Comparison of ENCODE assay signal across 8 cellular contexts in genomic region chr1:207964195-207964966, GRCh38. TPM values are rescaled to one million over a fixed set of nuclear protein-coding genes. Genes with fewer than 3 reads are reported as not detected.
A peak's percentile ranks its signal among the peaks of the same experiment; 100 is the strongest.
DNase-seq lines count a peak whose midpoint lies in the region; ATAC-seq and TF ChIP-seq lines count a peak whose summit lies in the region.

No MANE protein-coding gene starts in this region.

- H3K4ac ChIP-seq in neuronal stem cell (ENCODE audit: low read length), result no peak overlapping the region

- H3K27ac Mint-ChIP-seq in CD4-positive, CD25-positive, alpha-beta regulatory T cell, result no peak overlapping the region

- H3K79me1 ChIP-seq in neuronal stem cell (ENCODE audit: low read depth, low read length), result no peaks in the 10 kb centered on the region

- H3K27me3 ChIP-seq in CD4-positive, CD25-positive, alpha-beta regulatory T cell (ENCODE audit: control insufficient read depth, insufficient read depth, low read length), result peaks cover 9% of the 10 kb centered on the region
- H3K27me3 ChIP-seq in Peyer's patch, result no peaks in the 10 kb centered on the region
- no peaks in the 10 kb centered on the region for H3K27me3 ChIP-seq in esophagus muscularis mucosa
- H3K27me3 ChIP-seq in neuronal stem cell (ENCODE audit: control insufficient read depth in 3 of 3, insufficient read depth in 3 of 3, low read depth in 1 of 3, low read length in 3 of 3), result peaks cover 7 to 43% (median 41%) of the 10 kb centered on the region in 3 experiments

- H3K4me3 Mint-ChIP-seq in CD4-positive, CD25-positive, alpha-beta regulatory T cell, result peak overlapping the region in 3 of 4 donors; percentile 66 to 82 (median 77)

- intact Hi-C loops in esophagus muscularis mucosa (cut with DNase I), result loop anchor here (5.0 to 10.0 kb wide), 3 partner anchors 132 to 910 kb away; partner anchors contain the start of genes PFKFB2 and YOD1

- H2BK5ac ChIP-seq in neuronal stem cell (ENCODE audit: low read length), result no peak overlapping the region

- H3K9ac ChIP-seq in neuronal stem cell (ENCODE audit: low read depth, low read length, poor library complexity), result no peak overlapping the region

- H4K8ac ChIP-seq in neuronal stem cell (ENCODE audit: low read depth, low read length), result no peak overlapping the region

- H3K36me3 ChIP-seq in CD4-positive, CD25-positive, alpha-beta regulatory T cell (ENCODE audit: control insufficient read depth, insufficient read depth, low read length), result no peaks in the 10 kb centered on the region
- no peaks in the 10 kb centered on the region for H3K36me3 ChIP-seq in Peyer's patch
- no peaks in the 10 kb centered on the region for H3K36me3 ChIP-seq in esophagus muscularis mucosa
- no peaks in the 10 kb centered on the region for H3K36me3 ChIP-seq in neuronal stem cell (replicated peaks in 1 of 2; ENCODE audit: control insufficient read depth in 2 of 2, insufficient read depth in 2 of 2, low read length in 2 of 2)

- H3K36me3 Mint-ChIP-seq in CD4-positive, CD25-positive, alpha-beta regulatory T cell, result no peaks in the 10 kb centered on the region

- no peak overlapping the region for H3K14ac ChIP-seq in neuronal stem cell (ENCODE audit: low read length)

- no peak overlapping the region for H3K23ac ChIP-seq in neuronal stem cell (ENCODE audit: low read depth, low read length, poor library complexity)

- no peak overlapping the region for H3K4me3 ChIP-seq in CD4-positive, CD25-positive, alpha-beta regulatory T cell (ENCODE audit: low read depth, low read length)
- H3K4me3 ChIP-seq in Peyer's patch (peak overlapping the region in 2 of 4 donors; percentile 78 to 79), esophagus muscularis mucosa (peak overlapping the region; percentile 59 to 71 (median 68)), neuronal stem cell (ENCODE audit: low read length in 2 of 2) (no peak overlapping the region)

- H3K9me3 ChIP-seq in CD4-positive, CD25-positive, alpha-beta regulatory T cell (ENCODE audit: control insufficient read depth in 2 of 2, low read length in 2 of 2), result no peaks in the 10 kb centered on the region
- no peaks in the 10 kb centered on the region for H3K9me3 ChIP-seq in Peyer's patch
- no peaks in the 10 kb centered on the region for H3K9me3 ChIP-seq in esophagus muscularis mucosa
- H3K9me3 ChIP-seq in neuronal stem cell (replicated peaks in 1 of 2; ENCODE audit: control insufficient read depth in 2 of 2, insufficient read depth in 1 of 2, low read depth in 1 of 2, low read length in 2 of 2), result peaks cover 0 to 3% of the 10 kb centered on the region in 2 donors

- H4K91ac ChIP-seq in neuronal stem cell (ENCODE audit: low read depth, low read length, poor library complexity), result no peak overlapping the region

- TF ChIP-seq CTCF in Peyer's patch (IDR thresholded peaks at IDR 0.05) (no peak), esophagus muscularis mucosa (IDR thresholded peaks at IDR 0.05) (no peak)

- no peak overlapping the region for H2BK15ac ChIP-seq in neuronal stem cell (ENCODE audit: low read length)

- no peak for TF ChIP-seq POLR2A in Peyer's patch (IDR thresholded peaks at IDR 0.05)
- TF ChIP-seq POLR2A in esophagus muscularis mucosa (IDR thresholded peaks at IDR 0.05; ENCODE audit: low read depth), result no peak

- no peak overlapping the region for H3K18ac ChIP-seq in neuronal stem cell (ENCODE audit: low read length)

- H2BK120ac ChIP-seq in neuronal stem cell (ENCODE audit: low read depth, low read length), result no peak overlapping the region

- no peak overlapping the region for H3K27ac ChIP-seq in CD4-positive, CD25-positive, alpha-beta regulatory T cell (ENCODE audit: insufficient read depth, low read length, poor library complexity, severe bottlenecking)
- peak overlapping the region; percentile 76 to 91 (median 86) for H3K27ac ChIP-seq in Peyer's patch
- peak overlapping the region; percentile 90 to 93 (median 92) for H3K27ac ChIP-seq in esophagus muscularis mucosa (replicated peaks in 1 of 4)
- no peak overlapping the region for H3K27ac ChIP-seq in neuronal stem cell (replicated peaks; ENCODE audit: low read length)

- H3K4me1 Mint-ChIP-seq in CD4-positive, CD25-positive, alpha-beta regulatory T cell, result peaks cover 0 to 15% (median 8%) of the 10 kb centered on the region in 4 donors

- no peak overlapping the region for H2AK5ac ChIP-seq in neuronal stem cell (ENCODE audit: low read depth, low read length)

- peak overlapping the region; percentile 99 for H2AFZ ChIP-seq in neuronal stem cell (ENCODE audit: low read length)

- WGBS in esophagus muscularis mucosa, result 73% methylated on average over 25 of the region's 25 CpGs
- no CpG with 5 or more reads among the region's 25 CpGs for whole genome bisulfite sequencing in neuronal stem cell (ENCODE audit: extremely low coverage in 2 of 2, insufficient read length in 2 of 2, insufficient replicate concordance in 1 of 2), 2 donors

- no peak for ATAC-seq in CD4-positive, CD25-positive, alpha-beta regulatory T cell (ENCODE audit: low read depth in 2 of 2)
- no peak for ATAC-seq in GM21786 (IDR thresholded peaks at IDR 0.05; ENCODE audit: unreplicated experiment)

- H3K9me3 Mint-ChIP-seq in CD4-positive, CD25-positive, alpha-beta regulatory T cell, result no peaks in the 10 kb centered on the region

- no peak overlapping the region for H3K4me2 ChIP-seq in neuronal stem cell (ENCODE audit: insufficient read depth, low read length, poor library complexity, severe bottlenecking)

- H2BK12ac ChIP-seq in neuronal stem cell (ENCODE audit: low read length), result no peak overlapping the region

- no peak for DNase-seq in CD4-positive, CD25-positive, alpha-beta regulatory T cell
- DNase-seq in Peyer's patch (no peak), esophagus muscularis mucosa (ENCODE audit: extremely low spot score) (no peak), neuronal stem cell (ENCODE audit: low spot score) (no peak), cerebellum (ENCODE audit: low spot score) (no peak), NCI-H146 (lab: John Stamatoyannopoulos, UW) (no peak), activated gamma-delta T cell treated with Interleukin-2 at 50 U/mL for 16 hours (no peak)

- peaks cover 10% of the 10 kb centered on the region for H3K4me1 ChIP-seq in CD4-positive, CD25-positive, alpha-beta regulatory T cell (ENCODE audit: control insufficient read depth, insufficient read depth, low read length, poor library complexity, severe bottlenecking)
- peaks cover 0 to 22% (median 2%) of the 10 kb centered on the region in 4 donors for H3K4me1 ChIP-seq in Peyer's patch
- H3K4me1 ChIP-seq in esophagus muscularis mucosa, result peaks cover 40 to 51% (median 45%) of the 10 kb centered on the region in 4 donors
- peaks cover 0 to 3% of the 10 kb centered on the region in 2 donors for H3K4me1 ChIP-seq in neuronal stem cell (ENCODE audit: control insufficient read depth in 2 of 2, insufficient read depth in 1 of 2, low read depth in 1 of 2, low read length in 2 of 2)

- H3K27me3 Mint-ChIP-seq in CD4-positive, CD25-positive, alpha-beta regulatory T cell, result peaks cover 45% of the 10 kb centered on the region

- TF ChIP-seq EP300 in esophagus muscularis mucosa (IDR thresholded peaks at IDR 0.05), result no peak

RNA-seq across cellular contexts. Expression of gene CD34, which starts 53.5 kb away (rescaled TPM):
- total RNA-seq in CD4-positive, CD25-positive, alpha-beta regulatory T cell, result 1.9 TPM
- polyA plus RNA-seq in CD4-positive, CD25-positive, alpha-beta regulatory T cell, result under 1 TPM in 1 of 4 donors, not detected in 3; 0.02 TPM
- 10 to 100 TPM in 3 of 4 donors, 1 to 10 TPM in 1; 4.6 to 21.9 (median 19.6) TPM for total RNA-seq in Peyer's patch
- 100 to 1,000 TPM in 2 of 4 donors, 10 to 100 TPM in 2; 70.2 to 136 (median 93.3) TPM for total RNA-seq in esophagus muscularis mucosa
- 0.45 TPM for polyA plus RNA-seq in neuronal stem cell (2013, experiment 1 of 2)
- 0.43 TPM for polyA plus RNA-seq in neuronal stem cell (2013, experiment 2 of 2)
- 2.8 TPM for total RNA-seq in cerebellum

Comparison
In these comparisons a context has a peak if more than half of its experiments do, and no peak if none do; other contexts are left out.
1. H3K27ac ChIP-seq: peak in Peyer's patch (4 of 4) and esophagus muscularis mucosa (4 of 4); none in CD4-positive, CD25-positive, alpha-beta regulatory T cell (single experiment) and neuronal stem cell (single experiment).
2. H3K4me3 ChIP-seq: peak in esophagus muscularis mucosa (4 of 4); none in CD4-positive, CD25-positive, alpha-beta regulatory T cell (single experiment) and neuronal stem cell (0 of 2).